In genomic region chr3:77530870-77531269, GRCh38 we compare ENCODE assay signal across 19 cellular contexts.
DNase-seq lines count a peak whose midpoint lies in the region; ATAC-seq and TF ChIP-seq lines count a peak whose summit lies in the region.
"Had no signal": no experiment of that assay in that cellular context is flagged by ENCODE, and none has a peak within 500 bp of the region (broad histone marks: within the 10 kb centered on the region; RNA-seq: fewer than 3 reads in every experiment).

No MANE protein-coding gene starts in this region.

- DNase-seq in AG09309 (ENCODE audit: low read depth) (peak; percentile 33), H4 (ENCODE audit: low spot score) (peak; percentile 15), cerebellar nuclear complex (lab: John Stamatoyannopoulos, UW) (peak; percentile 6 to 71), middle frontal gyrus (ENCODE audit: extremely low spot score, low spot score) (peak; percentile 39), NCI-H187 (lab: John Stamatoyannopoulos, UW) (no peak), testis (no peak)
- DNase-seq in activated CD4-positive, alpha-beta T cell treated with anti-CD3 and anti-CD28 coated beads for 1 hour = no peak
- DNase-seq: activated gamma-delta T cell treated with Interleukin-2 at 50 U/mL for 16 hours; BE2C; DMS53; foreskin keratinocyte; NCI-H1092 treated with DMSO at 0.1 percent for 48 hours; retina; stimulated activated CD4-positive, alpha-beta T cell treated with anti-CD3 and anti-CD28 coated beads, Interleukin-1b, Interleukin-23, amount 100 ng/mL, for 48 hours; thyroid gland had no signal

- WGBS in testis, 2 donors = 59 to 72% methylated on average over 4 of the region's 4 CpGs

- no peak for TF ChIP-seq CTCF in AG09309 (IDR thresholded peaks at IDR 0.05; ENCODE audit: control insufficient read depth, insufficient read depth, low read depth, low read length, missing control alignments)
- TF ChIP-seq CTCF in testis (IDR thresholded peaks at IDR 0.05) = no peak

- H3K4me3 ChIP-seq in AG09309 (ENCODE audit: control insufficient read depth, low read depth, low read length) (peak overlapping the region; percentile 7; the same call in 1 of the 2 replicates), testis (no peak overlapping the region)
- H3K4me3 ChIP-seq: HAP-1, K562, thyroid gland had no signal

- intact Hi-C loops in testis (cut with DNase I; ENCODE audit: low total_unique reads) = no loop called here

- H3K27ac ChIP-seq in testis = no peak overlapping the region
- H3K27ac ChIP-seq: foreskin keratinocyte, RWPE1, thyroid gland had no signal

- ATAC-seq in HG03460 (IDR thresholded peaks at IDR 0.05; ENCODE audit: unreplicated experiment) = no peak
- ATAC-seq: foreskin keratinocyte, K562 had no signal

- no peaks in the 10 kb centered on the region for H3K9me3 ChIP-seq in testis
- H3K9me3 ChIP-seq: BE2C, HAP-1, thyroid gland had no signal

- no peaks in the 10 kb centered on the region for H3K4me1 ChIP-seq in testis
- H3K4me1 ChIP-seq: thyroid gland had no signal

- TF ChIP-seq POLR2A in testis (IDR thresholded peaks at IDR 0.05) = no peak

- H3K27me3 ChIP-seq in testis = no peaks in the 10 kb centered on the region
- H3K27me3 ChIP-seq: BE2C, foreskin keratinocyte, thyroid gland had no signal

- no peaks in the 10 kb centered on the region for H3K36me3 ChIP-seq in testis (ENCODE audit: low read depth, missing control alignments)
- H3K36me3 ChIP-seq: BE2C, HAP-1, thyroid gland had no signal

Comparison
In these comparisons a context has a peak if more than half of its experiments do, and no peak if none do; other contexts are left out.
1. DNase-seq: peak in AG09309 (single experiment), H4 (single experiment), cerebellar nuclear complex (2 of 2) and middle frontal gyrus (single experiment); none in NCI-H187 (0 of 2), activated CD4-positive, alpha-beta T cell treated with anti-CD3 and anti-CD28 coated beads for 1 hour (single experiment) and testis (single experiment).